Comparison of ENCODE assay signal across 8 cellular contexts in the genomic region with DNA sequence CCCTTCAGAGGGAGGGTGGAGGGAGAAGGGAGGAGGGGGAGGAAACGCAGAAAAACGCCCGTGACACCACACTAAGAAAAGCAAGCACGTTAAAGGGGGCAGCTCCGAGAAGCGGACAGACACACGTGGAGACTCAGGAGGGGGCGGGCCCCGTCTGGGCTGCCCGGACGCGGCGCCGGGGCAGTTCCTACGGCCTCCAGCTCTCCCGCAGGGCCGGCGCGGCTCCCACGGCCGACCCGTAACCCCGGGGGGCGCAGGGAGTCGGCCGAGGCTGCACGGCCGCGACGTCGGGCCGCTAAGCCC. TPM values are rescaled to one million over a fixed set of nuclear protein-coding genes. Genes with fewer than 3 reads are reported as not detected.
DNase-seq lines count a peak whose midpoint lies in the region; ATAC-seq lines count a peak whose summit lies in the region.

No MANE protein-coding gene starts in this region.

- peak in 3 of 5 donors; percentile 64 to 88 (median 67) for DNase-seq in CD8-positive, alpha-beta memory T cell
- DNase-seq in MG63: peak; percentile 17
- peak; percentile 30 for DNase-seq in activated T-helper 2 cell treated with anti-CD3 and anti-CD28 coated beads, Interferon-gamma antibody, Interleukin-2, Interleukin-4, amounts not matched to agents 10 μg/mL and 5 μg/mL and 100 μg/mL, durations not matched to agents 14 hours and 24 hours and 36 hours (ENCODE audit: low spot score)
- DNase-seq in Right ventricle myocardium superior: no peak
- no peak for DNase-seq in skeletal muscle cell (ENCODE audit: low read depth)
- DNase-seq in globus pallidus (ENCODE audit: low spot score): no peak
- no peak for DNase-seq in NCI-H2196 (lab: John Stamatoyannopoulos, UW; ENCODE audit: unreplicated experiment)

- CTCF ChIA-PET in CD8-positive, alpha-beta memory T cell (lab: Charles Lee): interaction anchor here (1.0 to 7.6 kb wide), 8 partner anchors 10 to 129 kb away, joined by 3 to 77 read pairs (median 6); no protein-coding TSS in a partner anchor

- H3K27ac ChIP-seq in CD8-positive, alpha-beta memory T cell (ENCODE audit: low read depth, low read length): peak overlapping the region; percentile 93

- H3K36me3 Mint-ChIP-seq in CD8-positive, alpha-beta memory T cell: peaks cover 4 to 47% (median 10%) of the 10 kb centered on the region in 3 donors
- H3K36me3 Mint-ChIP-seq in activated T-helper 2 cell treated with anti-CD3 and anti-CD28 coated beads, Interferon-gamma antibody, Interleukin-2, Interleukin-4, amounts not matched to agents 10 μg/mL and 5 μg/mL and 100 μg/mL, durations not matched to agents 14 hours and 24 hours and 36 hours (ENCODE audit: low read depth): peaks cover 35% of the 10 kb centered on the region

- no peaks in the 10 kb centered on the region for H3K27me3 ChIP-seq in CD8-positive, alpha-beta memory T cell (ENCODE audit: insufficient read depth, low read length, poor library complexity, severe bottlenecking)
- no peaks in the 10 kb centered on the region for H3K27me3 ChIP-seq in MG63

- peak overlapping the region; percentile 89 for H3K4me3 ChIP-seq in CD8-positive, alpha-beta memory T cell (ENCODE audit: low read length)
- H3K4me3 ChIP-seq in MG63: peak overlapping the region; percentile 82
- peak overlapping the region; percentile 90 for H3K4me3 ChIP-seq in skeletal muscle cell (ENCODE audit: low read depth, low read length)

- H3K4me1 Mint-ChIP-seq in CD8-positive, alpha-beta memory T cell: peaks cover 46 to 54% (median 51%) of the 10 kb centered on the region in 3 donors
- H3K4me1 Mint-ChIP-seq in activated T-helper 2 cell treated with anti-CD3 and anti-CD28 coated beads, Interferon-gamma antibody, Interleukin-2, Interleukin-4, amounts not matched to agents 10 μg/mL and 5 μg/mL and 100 μg/mL, durations not matched to agents 14 hours and 24 hours and 36 hours (ENCODE audit: low read depth): peaks cover 22% of the 10 kb centered on the region

- no peaks in the 10 kb centered on the region for H3K9me3 ChIP-seq in CD8-positive, alpha-beta memory T cell (ENCODE audit: low read length)
- no peaks in the 10 kb centered on the region for H3K9me3 ChIP-seq in MG63

- H3K4me1 ChIP-seq in CD8-positive, alpha-beta memory T cell (ENCODE audit: insufficient read depth, low read length): peaks cover 43% of the 10 kb centered on the region

- H3K27ac Mint-ChIP-seq in CD8-positive, alpha-beta memory T cell: peak overlapping the region; percentile 95 to 100 (median 99)
- peak overlapping the region; percentile 84 for H3K27ac Mint-ChIP-seq in activated T-helper 2 cell treated with anti-CD3 and anti-CD28 coated beads, Interferon-gamma antibody, Interleukin-2, Interleukin-4, amounts not matched to agents 10 μg/mL and 5 μg/mL and 100 μg/mL, durations not matched to agents 14 hours and 24 hours and 36 hours

- H3K27me3 Mint-ChIP-seq in CD8-positive, alpha-beta memory T cell: peaks cover 0 to 2% of the 10 kb centered on the region in 2 donors
- no peaks in the 10 kb centered on the region for H3K27me3 Mint-ChIP-seq in activated T-helper 2 cell treated with anti-CD3 and anti-CD28 coated beads, Interferon-gamma antibody, Interleukin-2, Interleukin-4, amounts not matched to agents 10 μg/mL and 5 μg/mL and 100 μg/mL, durations not matched to agents 14 hours and 24 hours and 36 hours (ENCODE audit: low read depth)

- POLR2A ChIA-PET in CD8-positive, alpha-beta memory T cell (lab: Charles Lee): interaction anchor here (0.7 to 1.7 kb wide), 8 partner anchors 12 to 382 kb away, joined by 3 to 15 read pairs (median 4); a partner anchor contains a TSS

- no peaks in the 10 kb centered on the region for H3K9me3 Mint-ChIP-seq in CD8-positive, alpha-beta memory T cell
- H3K9me3 Mint-ChIP-seq in activated T-helper 2 cell treated with anti-CD3 and anti-CD28 coated beads, Interferon-gamma antibody, Interleukin-2, Interleukin-4, amounts not matched to agents 10 μg/mL and 5 μg/mL and 100 μg/mL, durations not matched to agents 14 hours and 24 hours and 36 hours: no peaks in the 10 kb centered on the region

- H3K36me3 ChIP-seq in CD8-positive, alpha-beta memory T cell (ENCODE audit: insufficient read depth, low read length): peaks cover 22% of the 10 kb centered on the region
- peaks cover 14% of the 10 kb centered on the region for H3K36me3 ChIP-seq in MG63

- H3K4me3 Mint-ChIP-seq in CD8-positive, alpha-beta memory T cell: peak overlapping the region; percentile 95 to 100 (median 96)
- H3K4me3 Mint-ChIP-seq in activated T-helper 2 cell treated with anti-CD3 and anti-CD28 coated beads, Interferon-gamma antibody, Interleukin-2, Interleukin-4, amounts not matched to agents 10 μg/mL and 5 μg/mL and 100 μg/mL, durations not matched to agents 14 hours and 24 hours and 36 hours (ENCODE audit: low read depth): peak overlapping the region; percentile 100

- intact Hi-C loops in activated T-helper 2 cell treated with anti-CD3 and anti-CD28 coated beads, Interferon-gamma antibody, Interleukin-2, Interleukin-4, amounts not matched to agents 10 μg/mL and 5 μg/mL and 100 μg/mL, durations not matched to agents 14 hours and 24 hours and 36 hours (cut with micrococcal nuclease): no loop called here
- intact Hi-C loops in Right ventricle myocardium superior (cut with DNase I): loop anchor here (5.0 kb wide), 1 partner anchor 178 kb away; no protein-coding TSS in a partner anchor

- ATAC-seq in GM21717 (IDR thresholded peaks at IDR 0.05; ENCODE audit: unreplicated experiment): peak; percentile 35
- ATAC-seq in Right ventricle myocardium superior (ENCODE audit: poor library complexity): peak; percentile 51

RNA-seq across cellular contexts. Expression of a gene that starts 0.4 kb away (rescaled TPM):
- total RNA-seq in CD8-positive, alpha-beta memory T cell: 10 to 100 TPM; 71.5 to 77.3 TPM
- 35.5 TPM for polyA plus RNA-seq in CD8-positive, alpha-beta memory T cell
- total RNA-seq in MG63 (2014; rRNA removed; shearing (Covaris generic); ENCODE audit: low replicate concordance): 21.4 and 24.6 TPM in 2 replicates
- total RNA-seq in activated T-helper 2 cell treated with anti-CD3 and anti-CD28 coated beads, Interferon-gamma antibody, Interleukin-2, Interleukin-4, amounts not matched to agents 10 μg/mL and 5 μg/mL and 100 μg/mL, durations not matched to agents 14 hours and 24 hours and 36 hours: 68.5 and 73.1 TPM in 2 replicates
- total RNA-seq in Right ventricle myocardium superior: 8.7 TPM

Comparison
In these comparisons a context has a peak if more than half of its experiments do, and no peak if none do; other contexts are left out.
1. DNase-seq: peak in CD8-positive, alpha-beta memory T cell (3 of 5), MG63 (single experiment) and activated T-helper 2 cell treated with anti-CD3 and anti-CD28 coated beads, Interferon-gamma antibody, Interleukin-2, Interleukin-4, amounts not matched to agents 10 μg/mL and 5 μg/mL and 100 μg/mL, durations not matched to agents 14 hours and 24 hours and 36 hours (single experiment); none in Right ventricle myocardium superior (single experiment), skeletal muscle cell (single experiment), globus pallidus (single experiment) and NCI-H2196 (single experiment).
2. Peak in every context shown above with its lines, with median percentiles within 50 percentile points of each other: H3K4me3 ChIP-seq.